10 cellular contexts compared by ENCODE assay signal in genomic region chr11:18323881-18324280, GRCh38. TPM values are rescaled to one million over a fixed set of nuclear protein-coding genes. Genes with fewer than 3 reads are reported as not detected.
DNase-seq lines count a peak whose midpoint lies in the region; ATAC-seq, FAIRE-seq and TF ChIP-seq lines count a peak whose summit lies in the region.
"Not testable (repeated sequence)": the region's sequence is repeated elsewhere in the genome, so short reads cannot be mapped to it uniquely, and the experiment has no call there.
"Had no signal": no experiment of that assay in that cellular context is flagged by ENCODE, and none has a peak within 500 bp of the region (broad histone marks: within the 10 kb centered on the region; RNA-seq: fewer than 3 reads in every experiment).

No MANE protein-coding gene starts in this region.

- H4K20me1 ChIP-seq in keratinocyte (ENCODE audit: control insufficient read depth, extremely low read depth, insufficient read depth, low read length): not testable (repeated sequence)

- CTCF ChIA-PET in Calu3 (lab: Charles Lee): not testable (repeated sequence)

- H3K27me3 ChIP-seq in keratinocyte (ENCODE audit: control insufficient read depth, extremely low read depth, insufficient read depth, low read length); neuron (ENCODE audit: insufficient read depth, low read length); upper lobe of right lung: not testable (repeated sequence)

- H3K36me3 Mint-ChIP-seq in Calu3 (ENCODE audit: insufficient read depth, unreplicated experiment) (peaks cover 62% of the 10 kb centered on the region), T-helper 17 cell (ENCODE audit: low read depth) (peaks cover 11% of the 10 kb centered on the region)
- not testable (repeated sequence) for H3K36me3 Mint-ChIP-seq in activated naive CD8-positive, alpha-beta T cell
- H3K36me3 Mint-ChIP-seq in effector memory CD8-positive, alpha-beta T cell (ENCODE audit: insufficient read depth): peaks cover 55% of the 10 kb centered on the region

- not testable (repeated sequence) for H3K9me3 ChIP-seq in T-helper 17 cell (ENCODE audit: control insufficient read depth, low read length, poor library complexity, severe bottlenecking); keratinocyte (ENCODE audit: control insufficient read depth, low read depth, low read length); neuron (ENCODE audit: low read length); upper lobe of right lung

- peaks cover 76% of the 10 kb centered on the region for H3K79me2 ChIP-seq in keratinocyte (ENCODE audit: control insufficient read depth, insufficient read depth, low read length)

- BruUV-seq in Calu3 (replicated peaks; lab: Mats Ljungman, UMichigan): not testable (repeated sequence)

- TF ChIP-seq CTCF in Calu3 (IDR thresholded peaks at IDR 0.05; ENCODE audit: unreplicated experiment); keratinocyte (optimal IDR thresholded peaks at IDR 0.05 in 1 of 3, IDR thresholded peaks at IDR 0.05 in 1 of 3, conservative IDR thresholded peaks at IDR 0.05 in 1 of 3; ENCODE audit: extremely low read depth in 1 of 3, insufficient read depth in 2 of 3, low read length in 3 of 3); upper lobe of right lung (IDR thresholded peaks at IDR 0.05): not testable (repeated sequence)

- dilution Hi-C loops in keratinocyte (cut with MboI; ENCODE audit: extremely low pct_ligation_motif_present, low sequenced_read_pairs): not testable (repeated sequence)

- not testable (repeated sequence) for DNase-seq in Calu3; Jurkat, Clone E6-1 (ENCODE audit: low read depth, low spot score); T-helper 17 cell; effector memory CD8-positive, alpha-beta T cell; keratinocyte (ENCODE audit: low read depth, low spot score); upper lobe of right lung

- not testable (repeated sequence) for FAIRE-seq in keratinocyte (lab: Jason Lieb, UNC)

- not testable (repeated sequence) for H3K36me3 ChIP-seq in keratinocyte (ENCODE audit: control insufficient read depth in 2 of 2, extremely low read depth in 1 of 2, insufficient read depth in 2 of 2, low read length in 2 of 2)
- peaks cover 25% of the 10 kb centered on the region for H3K36me3 ChIP-seq in neuron (ENCODE audit: insufficient read depth, low read length)
- peaks cover 38% of the 10 kb centered on the region for H3K36me3 ChIP-seq in upper lobe of right lung

- peaks cover 30% of the 10 kb centered on the region for H3K4me1 ChIP-seq in keratinocyte (ENCODE audit: control insufficient read depth, extremely low read depth, insufficient read depth, low read length)
- peaks cover 34% of the 10 kb centered on the region for H3K4me1 ChIP-seq in neuron (ENCODE audit: insufficient read depth, low read length)
- peaks cover 43% of the 10 kb centered on the region for H3K4me1 ChIP-seq in upper lobe of right lung

- H3K4me1 Mint-ChIP-seq in Calu3 (ENCODE audit: low read depth, unreplicated experiment) (peaks cover 62% of the 10 kb centered on the region), T-helper 17 cell (peaks cover 57% of the 10 kb centered on the region)
- H3K4me1 Mint-ChIP-seq in activated naive CD8-positive, alpha-beta T cell (ENCODE audit: low read depth): peaks cover 76% of the 10 kb centered on the region
- peaks cover 42 to 61% of the 10 kb centered on the region in 2 donors for H3K4me1 Mint-ChIP-seq in effector memory CD8-positive, alpha-beta T cell (ENCODE audit: low read depth in 2 of 2)

- H3K9me1 ChIP-seq in keratinocyte (ENCODE audit: control insufficient read depth, extremely low read depth, insufficient read depth, low read length): not testable (repeated sequence)

- not testable (repeated sequence) for H3K27me3 Mint-ChIP-seq in Calu3 (ENCODE audit: unreplicated experiment); T-helper 17 cell; activated naive CD8-positive, alpha-beta T cell; effector memory CD8-positive, alpha-beta T cell

- peak overlapping the region; percentile 97 for H3K27ac ChIP-seq in keratinocyte (ENCODE audit: control insufficient read depth, insufficient read depth, low read length)
- not testable (repeated sequence) for H3K27ac ChIP-seq in upper lobe of right lung

- peak overlapping the region; percentile 97 for H3K9ac ChIP-seq in keratinocyte (ENCODE audit: control insufficient read depth, extremely low read depth, insufficient read depth, low read length)

- ATAC-seq in T-helper 17 cell; effector memory CD8-positive, alpha-beta T cell (replicated peaks); upper lobe of right lung: not testable (repeated sequence)

- peak overlapping the region; percentile 91; the same call in 1 of the 2 replicates for H3K4me3 ChIP-seq in Jurkat, Clone E6-1 (ENCODE audit: low read length)
- H3K4me3 ChIP-seq in keratinocyte (ENCODE audit: control insufficient read depth in 2 of 3, extremely low read depth in 1 of 3, insufficient read depth in 2 of 3, low read depth in 1 of 3, low read length in 3 of 3) (peak overlapping the region; percentile 62 to 97 (median 69)), neuron (ENCODE audit: low read length) (peak overlapping the region; percentile 93), upper lobe of right lung (peak overlapping the region; percentile 90)

- H3K4me3 Mint-ChIP-seq in Calu3 (ENCODE audit: low read depth, unreplicated experiment) (peak overlapping the region; percentile 78), T-helper 17 cell (peak overlapping the region; percentile 97)
- peak overlapping the region; percentile 94 for H3K4me3 Mint-ChIP-seq in activated naive CD8-positive, alpha-beta T cell
- H3K4me3 Mint-ChIP-seq in effector memory CD8-positive, alpha-beta T cell: peak overlapping the region; percentile 90 to 99

- H3K4me2 ChIP-seq in keratinocyte (ENCODE audit: control insufficient read depth, extremely low read depth, insufficient read depth, low read depth, low read length): peak overlapping the region; percentile 92

- intact Hi-C loops in Calu3 (cut with micrococcal nuclease; ENCODE audit: unreplicated experiment): loop anchor here (5.0 to 10.0 kb wide), 4 partner anchors 58 to 201 kb away; partner anchors contain the start of gene TSG101
- intact Hi-C loops in upper lobe of right lung (cut with DNase I): not testable (repeated sequence)

- not testable (repeated sequence) for H2AFZ ChIP-seq in keratinocyte (ENCODE audit: control insufficient read depth, low read length); neuron (ENCODE audit: low read depth, low read length)

- H3K27ac Mint-ChIP-seq in Calu3 (ENCODE audit: unreplicated experiment): peak overlapping the region; percentile 99
- peak overlapping the region; percentile 99 for H3K27ac Mint-ChIP-seq in T-helper 17 cell
- peak overlapping the region; percentile 99 for H3K27ac Mint-ChIP-seq in activated naive CD8-positive, alpha-beta T cell
- H3K27ac Mint-ChIP-seq in effector memory CD8-positive, alpha-beta T cell: peak overlapping the region; percentile 100

- not testable (repeated sequence) for H3K9me3 Mint-ChIP-seq in Calu3 (ENCODE audit: low read depth, unreplicated experiment); activated naive CD8-positive, alpha-beta T cell (ENCODE audit: low read depth); effector memory CD8-positive, alpha-beta T cell

RNA-seq across cellular contexts. Expression of gene GTF2H1, which starts 1.5 kb away (rescaled TPM):
- 43.0 and 44.3 TPM in 2 replicates for total RNA-seq in Calu3 (2022)
- 35.8 TPM for polyA plus RNA-seq in Jurkat, Clone E6-1 (2012; ENCODE audit: insufficient read depth, insufficient read length)
- 10 to 100 TPM; 22.0 to 24.4 TPM for total RNA-seq in T-helper 17 cell
- 30.2 to 43.1 TPM (median 42.1 TPM) in 3 replicates for polyA plus RNA-seq in keratinocyte
- polyA plus RNA-seq in keratinocyte (2011; ENCODE audit: low read depth): 38.6 TPM
- polyA plus RNA-seq in keratinocyte (2011; cell fraction: cytosol; rRNA removed): 25.8 and 48.7 TPM in 2 replicates
- polyA plus RNA-seq in keratinocyte (2011; cell fraction: nucleus; rRNA removed): 28.0 and 41.3 TPM in 2 replicates
- 34.0 and 36.2 TPM in 2 replicates for polyA plus RNA-seq in keratinocyte (2012; ENCODE audit: low replicate concordance)
- polyA minus RNA-seq in keratinocyte: 20.5 to 52.0 TPM (median 30.8 TPM) in 3 replicates
- 32.8 TPM for polyA minus RNA-seq in keratinocyte (2011; cell fraction: cytosol; rRNA and poly(A)+ RNA removed)
- polyA minus RNA-seq in keratinocyte (2011; cell fraction: nucleus; rRNA and poly(A)+ RNA removed): 16.0 and 32.3 TPM in 2 replicates
- total RNA-seq in upper lobe of right lung: 40.8 TPM

RNA-seq across cellular contexts. Expression of gene HPS5, which starts 1.9 kb away (rescaled TPM):
- total RNA-seq in Calu3 (2022) (25.2 and 26.4 TPM in 2 replicates), T-helper 17 cell (10 to 100 TPM; 12.8 to 15.7 TPM), upper lobe of right lung (33.0 TPM)
- polyA plus RNA-seq in Jurkat, Clone E6-1 (2012; ENCODE audit: insufficient read depth, insufficient read length): 19.3 TPM
- polyA plus RNA-seq in keratinocyte: 15.0 to 23.2 TPM (median 20.9 TPM) in 3 replicates
- 14.9 TPM for polyA plus RNA-seq in keratinocyte (2011; ENCODE audit: low read depth)
- 15.5 and 27.0 TPM in 2 replicates for polyA plus RNA-seq in keratinocyte (2011; cell fraction: cytosol; rRNA removed)
- 27.7 and 30.8 TPM in 2 replicates for polyA plus RNA-seq in keratinocyte (2011; cell fraction: nucleus; rRNA removed)
- polyA plus RNA-seq in keratinocyte (2012; ENCODE audit: low replicate concordance): 14.9 and 17.7 TPM in 2 replicates
- polyA minus RNA-seq in keratinocyte: 9.0 to 35.5 TPM (median 34.0 TPM) in 3 replicates
- polyA minus RNA-seq in keratinocyte (2011; cell fraction: cytosol; rRNA and poly(A)+ RNA removed): 22.1 TPM
- polyA minus RNA-seq in keratinocyte (2011; cell fraction: nucleus; rRNA and poly(A)+ RNA removed): 23.4 and 42.0 TPM in 2 replicates

RNA-seq across cellular contexts. Expression of gene SAA1, which starts 57.8 kb away (rescaled TPM):
- 23.9 and 54.1 TPM in 2 replicates for total RNA-seq in Calu3 (2022)
- polyA plus RNA-seq in Jurkat, Clone E6-1 (2012; ENCODE audit: insufficient read depth, insufficient read length): not detected
- total RNA-seq in T-helper 17 cell: not detected
- polyA plus RNA-seq in keratinocyte: 25.6 to 94.6 TPM (median 27.5 TPM) in 3 replicates
- 47.7 TPM for polyA plus RNA-seq in keratinocyte (2011; ENCODE audit: low read depth)
- 39.0 and 45.2 TPM in 2 replicates for polyA plus RNA-seq in keratinocyte (2011; cell fraction: cytosol; rRNA removed)
- 31.7 and 40.2 TPM in 2 replicates for polyA plus RNA-seq in keratinocyte (2011; cell fraction: nucleus; rRNA removed)
- 52.7 and 112 TPM in 2 replicates for polyA plus RNA-seq in keratinocyte (2012; ENCODE audit: low replicate concordance)
- 5.8 to 38.9 TPM (median 9.7 TPM) in 3 replicates for polyA minus RNA-seq in keratinocyte
- 12.1 TPM for polyA minus RNA-seq in keratinocyte (2011; cell fraction: cytosol; rRNA and poly(A)+ RNA removed)
- polyA minus RNA-seq in keratinocyte (2011; cell fraction: nucleus; rRNA and poly(A)+ RNA removed): 11.0 and 11.4 TPM in 2 replicates
- 13.3 TPM for total RNA-seq in upper lobe of right lung
- total RNA-seq: lung microvascular endothelial cell, pulmonary artery endothelial cell had no signal

Comparison
In these comparisons a context has a peak if more than half of its experiments do, and no peak if none do; other contexts are left out.
1. RNA of gene SAA1, which starts 57.8 kb away (total RNA-seq): 23.9 to 54.1 TPM in Calu3 and 13.3 TPM in upper lobe of right lung (single experiment); not detected in T-helper 17 cell; every median in the first group is over 10 times any median in the second.
2. Peak in every context shown above with its lines, with median percentiles within 50 percentile points of each other: H3K27ac Mint-ChIP-seq, H3K4me3 Mint-ChIP-seq and H3K4me3 ChIP-seq.